Comparison of ENCODE assay signal across 8 cellular contexts in the genomic region with DNA sequence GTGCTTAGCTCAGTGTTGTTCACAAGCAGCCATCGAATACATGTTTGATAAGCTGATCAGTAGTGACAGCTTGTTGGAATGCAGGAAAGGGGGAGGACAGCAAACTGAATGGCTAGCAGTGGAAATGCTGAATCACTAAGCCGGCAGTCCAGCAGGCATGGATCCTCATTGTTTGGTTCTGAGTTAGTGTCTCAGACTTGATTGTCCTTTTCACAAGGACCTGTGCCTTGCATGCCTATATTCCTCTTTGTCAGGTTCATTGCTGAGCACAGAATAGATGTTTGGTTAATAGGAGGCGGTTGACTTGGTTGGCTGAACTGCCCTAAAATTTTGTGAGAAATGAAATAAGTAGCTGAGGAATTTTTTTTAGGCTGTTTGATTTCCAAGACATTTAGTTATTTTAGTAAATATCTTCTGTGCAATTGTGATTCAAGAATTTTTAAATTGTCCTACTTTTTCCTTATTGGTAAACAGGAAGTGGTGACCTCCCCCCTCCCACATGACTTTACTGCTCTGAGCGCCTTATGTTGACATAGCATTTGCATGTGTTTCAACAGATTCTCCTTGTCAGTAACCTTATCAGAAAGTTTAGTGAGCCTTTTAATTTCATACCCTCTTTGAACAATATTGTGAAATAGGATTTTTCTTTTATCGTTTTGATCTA. TPM values are rescaled to one million over a fixed set of nuclear protein-coding genes. Genes with fewer than 3 reads are reported as not detected.
A peak's percentile ranks its signal among the peaks of the same experiment; 100 is the strongest.
DNase-seq lines count a peak whose midpoint lies in the region; TF ChIP-seq lines count a peak whose summit lies in the region.

No MANE protein-coding gene starts in this region.

- CTCF ChIA-PET in activated naive CD4-positive, alpha-beta T cell treated with anti-CD3 and anti-CD28 coated beads, Interleukin-2, amount 10 ng/mL, durations not matched to agents 7 days and 5 days (lab: Charles Lee) = no interaction called here

- peak overlapping the region; percentile 81 for H3K27ac Mint-ChIP-seq in activated naive CD4-positive, alpha-beta T cell treated with anti-CD3 and anti-CD28 coated beads, Interleukin-2, amount 10 ng/mL, durations not matched to agents 7 days and 5 days
- H3K27ac Mint-ChIP-seq in immature natural killer cell = peak overlapping the region; percentile 47 to 87 (median 82)

- H3K4me3 Mint-ChIP-seq in activated naive CD4-positive, alpha-beta T cell treated with anti-CD3 and anti-CD28 coated beads, Interleukin-2, amount 10 ng/mL, durations not matched to agents 7 days and 5 days = no peak overlapping the region
- peak overlapping the region in 3 of 5 donors; percentile 11 to 55 (median 18) for H3K4me3 Mint-ChIP-seq in immature natural killer cell

- H3K9me3 ChIP-seq in tibial nerve = no peaks in the 10 kb centered on the region

- no peaks in the 10 kb centered on the region for H3K27me3 Mint-ChIP-seq in activated naive CD4-positive, alpha-beta T cell treated with anti-CD3 and anti-CD28 coated beads, Interleukin-2, amount 10 ng/mL, durations not matched to agents 7 days and 5 days
- no peaks in the 10 kb centered on the region for H3K27me3 Mint-ChIP-seq in immature natural killer cell (ENCODE audit: low read depth in 3 of 3)

- H3K36me3 Mint-ChIP-seq in activated naive CD4-positive, alpha-beta T cell treated with anti-CD3 and anti-CD28 coated beads, Interleukin-2, amount 10 ng/mL, durations not matched to agents 7 days and 5 days = peaks cover 60% of the 10 kb centered on the region
- peaks cover 24 to 52% (median 35%) of the 10 kb centered on the region in 3 donors for H3K36me3 Mint-ChIP-seq in immature natural killer cell

- no peak for TF ChIP-seq POLR2A in tibial nerve (IDR thresholded peaks at IDR 0.05)

- H3K4me3 ChIP-seq in tibial nerve = no peak overlapping the region

- WGBS in tibial nerve, 2 donors = 31 to 37% methylated on average over 5 of the region's 5 CpGs

- H3K27ac ChIP-seq in angular gyrus (ENCODE audit: low read depth, low read length) (peak overlapping the region; percentile 11), tibial nerve (peak overlapping the region; percentile 25 to 69 (median 49))

- TF ChIP-seq EP300 in tibial nerve (IDR thresholded peaks at IDR 0.05) = no peak

- no peaks in the 10 kb centered on the region for H3K27me3 ChIP-seq in tibial nerve

- DNase-seq in activated naive CD4-positive, alpha-beta T cell treated with anti-CD3 and anti-CD28 coated beads, Interleukin-2, amount 10 ng/mL, durations not matched to agents 7 days and 5 days = no peak
- no peak for DNase-seq in activated naive CD4-positive, alpha-beta T cell (lab: John Stamatoyannopoulos, UW)
- DNase-seq in immature natural killer cell (no peak), tibial nerve (ENCODE audit: low spot score in 2 of 2) (no peak), middle frontal gyrus (ENCODE audit: extremely low spot score, low spot score) (no peak), NCI-H69 (lab: John Stamatoyannopoulos, UW) (no peak)
- DNase-seq in activated CD4-positive, alpha-beta T cell treated with anti-CD3 and anti-CD28 coated beads, Interleukin-2, amount 50 U/mL, for 4 hours = no peak

- H3K4me1 Mint-ChIP-seq in activated naive CD4-positive, alpha-beta T cell treated with anti-CD3 and anti-CD28 coated beads, Interleukin-2, amount 10 ng/mL, durations not matched to agents 7 days and 5 days = peaks cover 22% of the 10 kb centered on the region
- peaks cover 15 to 18% of the 10 kb centered on the region in 2 donors for H3K4me1 Mint-ChIP-seq in immature natural killer cell

- TF ChIP-seq CTCF in tibial nerve (IDR thresholded peaks at IDR 0.05) = no peak

- no peaks in the 10 kb centered on the region for H3K9me3 Mint-ChIP-seq in activated naive CD4-positive, alpha-beta T cell treated with anti-CD3 and anti-CD28 coated beads, Interleukin-2, amount 10 ng/mL, durations not matched to agents 7 days and 5 days
- no peaks in the 10 kb centered on the region for H3K9me3 Mint-ChIP-seq in immature natural killer cell

- peaks cover 0 to 41% (median 0%) of the 10 kb centered on the region in 3 donors for H3K36me3 ChIP-seq in tibial nerve

- peaks cover 0 to 26% (median 7%) of the 10 kb centered on the region in 4 donors for H3K4me1 ChIP-seq in tibial nerve

RNA-seq across cellular contexts. Expression of gene STON1, which starts 21.4 kb away (rescaled TPM):
- polyA plus RNA-seq in immature natural killer cell = under 1 TPM in 1 of 3 donors, not detected in 2; 0.13 TPM
- total RNA-seq in tibial nerve = 10 to 100 TPM; 34.1 to 57.0 (median 46.9) TPM
